8 cellular contexts compared by ENCODE assay signal in genomic region chr16:67847064-67847861, GRCh38. TPM values are rescaled to one million over a fixed set of nuclear protein-coding genes. Genes with fewer than 3 reads are reported as not detected.
A peak's percentile ranks its signal among the peaks of the same experiment; 100 is the strongest.
DNase-seq lines count a peak whose midpoint lies in the region; ATAC-seq and TF ChIP-seq lines count a peak whose summit lies in the region.

Gene CENPT, minus strand, starts transcription at chr16:67847693. Its CDS starts 13,834 bp downstream, at chr16:67833859.

- no TSS peak for BruUV-seq in OCI-LY7 (replicated peaks; lab: Mats Ljungman, UMichigan)

- TF ChIP-seq CTCF in OCI-LY7 (conservative IDR thresholded peaks at IDR 0.05; ENCODE audit: low read length) (no peak), body of pancreas (IDR thresholded peaks at IDR 0.05) (peak in 1 of 7 experiments; percentile 12), sigmoid colon (IDR thresholded peaks at IDR 0.05) (no peak)

- H3K4me1 ChIP-seq in OCI-LY7 (ENCODE audit: insufficient read depth, low read length, poor library complexity, severe bottlenecking), result peaks cover 38% of the 10 kb centered on the region
- peaks cover 56% of the 10 kb centered on the region for H3K4me1 ChIP-seq in body of pancreas
- peaks cover 22% of the 10 kb centered on the region for H3K4me1 ChIP-seq in iPS-15b (ENCODE audit: control insufficient read depth, insufficient read depth, low read length)
- H3K4me1 ChIP-seq in sigmoid colon, result peaks cover 0 to 60% (median 54%) of the 10 kb centered on the region in 4 donors

- no peaks in the 10 kb centered on the region for H3K9me3 ChIP-seq in OCI-LY7 (ENCODE audit: low read length)
- H3K9me3 ChIP-seq in body of pancreas, result no peaks in the 10 kb centered on the region
- H3K9me3 ChIP-seq in iPS-15b (ENCODE audit: control insufficient read depth, insufficient read depth, low read length), result no peaks in the 10 kb centered on the region
- no peaks in the 10 kb centered on the region for H3K9me3 ChIP-seq in sigmoid colon

- H3K9ac ChIP-seq in iPS-15b (ENCODE audit: low read depth, low read length), result peak within 1 kb of the TSS; percentile 89

- H3K4me2 ChIP-seq in OCI-LY7 (ENCODE audit: low read length), result peak within 1 kb of the TSS; percentile 98

- DNase-seq in Ammon's horn (ENCODE audit: low spot score) (peak; percentile 64), OCI-LY7 (ENCODE audit: low spot score) (peak; percentile 77), body of pancreas (peak; percentile 63 to 76 (median 69)), sigmoid colon (peak; percentile 81), NCI-H128 (lab: John Stamatoyannopoulos, UW; ENCODE audit: unreplicated experiment) (no peak)

- H3K27me3 ChIP-seq in body of pancreas (no peaks in the 10 kb centered on the region), iPS-15b (ENCODE audit: control insufficient read depth, insufficient read depth, low read length) (no peaks in the 10 kb centered on the region), sigmoid colon (no peaks in the 10 kb centered on the region)

- intact Hi-C loops in OCI-LY7 (cut with micrococcal nuclease; ENCODE audit: unreplicated experiment) (no loop called here), body of pancreas (cut with DNase I) (no loop called here), sigmoid colon (cut with DNase I) (loop anchor here (2.0 to 10.0 kb wide), 5 partner anchors 38 to 620 kb away; partner anchors contain the start of genes NRN1L, PSKH1, RANBP10 and RIPOR1)

- peaks cover 16% of the 10 kb centered on the region for H4K20me1 ChIP-seq in OCI-LY7 (ENCODE audit: insufficient read depth, low read length)

- ATAC-seq in GM18520 (IDR thresholded peaks at IDR 0.05; ENCODE audit: unreplicated experiment) (peak; percentile 23), HG02973 (IDR thresholded peaks at IDR 0.05; ENCODE audit: unreplicated experiment) (peak; percentile 35), body of pancreas (peak; percentile 62)

- H3K9me2 ChIP-seq in OCI-LY7 (ENCODE audit: insufficient read depth, low read length), result no peaks in the 10 kb centered on the region

- H3K27ac ChIP-seq in OCI-LY7 (ENCODE audit: low read depth, low read length, poor library complexity, severe bottlenecking), result peak within 1 kb of the TSS; percentile 80
- H3K27ac ChIP-seq in body of pancreas, result peak within 1 kb of the TSS; percentile 75 to 96 (median 90)
- peak within 1 kb of the TSS; percentile 96 to 99 (median 99) for H3K27ac ChIP-seq in sigmoid colon

- peaks cover 88% of the 10 kb centered on the region for H3K79me2 ChIP-seq in OCI-LY7 (ENCODE audit: insufficient read depth, low read depth, low read length)

- peak within 1 kb of the TSS; percentile 54; the same call in 1 of the 2 replicates for H2AFZ ChIP-seq in OCI-LY7 (ENCODE audit: low read length)

- H3K4me3 ChIP-seq in OCI-LY7 (ENCODE audit: low read depth, low read length, poor library complexity, severe bottlenecking) (peak within 1 kb of the TSS; percentile 99), body of pancreas (peak within 1 kb of the TSS; percentile 89 to 97), iPS-15b (ENCODE audit: low read depth, low read length) (peak within 1 kb of the TSS; percentile 87), sigmoid colon (peak within 1 kb of the TSS; percentile 67 to 89 (median 85))

- WGBS in body of pancreas, 2 donors, result 0 to 1% methylated on average over 18 to 37 of the region's 62 CpGs
- 1% methylated on average over 62 of the region's 62 CpGs for WGBS in sigmoid colon, 2 donors

- TF ChIP-seq EP300 in sigmoid colon (IDR thresholded peaks at IDR 0.05), result no peak

- H3K36me3 ChIP-seq in OCI-LY7 (ENCODE audit: insufficient read depth, low read length), result peaks cover 32% of the 10 kb centered on the region
- no peaks in the 10 kb centered on the region for H3K36me3 ChIP-seq in body of pancreas (replicated peaks in 1 of 2; ENCODE audit: insufficient read depth in 1 of 2, low read depth in 2 of 2)
- no peaks in the 10 kb centered on the region for H3K36me3 ChIP-seq in iPS-15b (ENCODE audit: control insufficient read depth, insufficient read depth, low read length)
- H3K36me3 ChIP-seq in sigmoid colon, result no peaks in the 10 kb centered on the region

- CTCF ChIA-PET in OCI-LY7 (lab: Charles Lee; ENCODE audit: unreplicated experiment), result interaction anchor here (1.2 kb wide), 1 partner anchor 14 kb away, joined by 5 read pairs; no protein-coding TSS in a partner anchor

- POLR2A ChIA-PET in OCI-LY7 (lab: Charles Lee), result interaction anchor here (1.4 kb wide), 1 partner anchor 40 kb away, joined by 7 read pairs; the partner anchor contains the start of genes RANBP10 and TSNAXIP1

- peak; percentile 4 to 44 (median 20) for TF ChIP-seq POLR2A in body of pancreas (IDR thresholded peaks at IDR 0.05)
- no peak for TF ChIP-seq POLR2A in sigmoid colon (IDR thresholded peaks at IDR 0.05)

RNA-seq across cellular contexts. Expression of gene CENPT, which starts in this region (rescaled TPM):
- total RNA-seq in OCI-LY7 (2014; rRNA removed; shearing (Covaris generic)), result 74.7 and 85.3 TPM in 2 replicates
- total RNA-seq in OCI-LY7 (2022) (48.9 and 55.4 TPM in 2 replicates), body of pancreas (100 to 1,000 TPM in 1 of 2 donors, 10 to 100 TPM in 1; 57.1 to 122 TPM), sigmoid colon (10 to 100 TPM; 27.5 to 53.7 (median 41.8) TPM)
- polyA plus RNA-seq in sigmoid colon, result 10 to 100 TPM in 2 of 3 donors, 1 to 10 TPM in 1; 9.6 to 38.3 (median 19.0) TPM

Comparison
In these comparisons a context has a peak if more than half of its experiments do, and no peak if none do; other contexts are left out.
1. POLR2A ChIP-seq: peak in body of pancreas (3 of 3); none in sigmoid colon (0 of 2).
2. Peak in every context shown above with its lines, with median percentiles within 50 percentile points of each other: ATAC-seq, H3K27ac ChIP-seq and H3K4me3 ChIP-seq.